ENCODE assay signal across 8 cellular contexts in genomic region chr16:50692999-50693781, GRCh38. TPM values are rescaled to one million over a fixed set of nuclear protein-coding genes. Genes with fewer than 3 reads are reported as not detected.
A peak's percentile ranks its signal among the peaks of the same experiment; 100 is the strongest.
DNase-seq lines count a peak whose midpoint lies in the region; ATAC-seq and TF ChIP-seq lines count a peak whose summit lies in the region.

NOD2 (plus strand) TSS chr16:50693606; CDS start chr16:50699496, 5,890 bp downstream.

- 25 to 39% methylated on average over 18 to 36 of the region's 56 CpGs for WGBS in tibial nerve, 2 donors

- no peak for TF ChIP-seq POLR2A in tibial nerve (IDR thresholded peaks at IDR 0.05)

- H3K27me3 Mint-ChIP-seq in brain, result peaks cover 33% of the 10 kb centered on the region

- H3K27me3 ChIP-seq in tibial nerve, result no peaks in the 10 kb centered on the region

- no peaks in the 10 kb centered on the region for H3K9me3 Mint-ChIP-seq in brain

- TF ChIP-seq CTCF in C4-2B (conservative IDR thresholded peaks at IDR 0.05) (no peak), brain (conservative IDR thresholded peaks at IDR 0.05) (no peak), tibial nerve (IDR thresholded peaks at IDR 0.05) (no peak)

- peak within 1 kb of the TSS; percentile 52 to 74 (median 61) for H3K4me3 Mint-ChIP-seq in brain

- H3K27ac ChIP-seq in C4-2B (peak within 1 kb of the TSS; percentile 35; the same call in 1 of the 2 replicates), tibial nerve (peak within 1 kb of the TSS in 3 of 4 donors; percentile 50 to 87 (median 53))

- peak within 1 kb of the TSS; percentile 33 to 53 (median 48) for H3K4me3 ChIP-seq in tibial nerve

- H3K27ac Mint-ChIP-seq in brain, result no peak within 1 kb of the TSS

- H3K4me1 Mint-ChIP-seq in brain, result peaks cover 36% of the 10 kb centered on the region

- peak; percentile 30 for DNase-seq in HuH-7 (ENCODE audit: low spot score)
- no peak for DNase-seq in left lobe of liver (ENCODE audit: low spot score)
- no peak for DNase-seq in tibial nerve (ENCODE audit: low spot score in 2 of 2)

- ATAC-seq in left lobe of liver, result peak; percentile 57
- no peak for ATAC-seq in GM18907 (IDR thresholded peaks at IDR 0.05; ENCODE audit: unreplicated experiment)
- ATAC-seq in HG02623 (IDR thresholded peaks at IDR 0.05; ENCODE audit: unreplicated experiment), result no peak
- no peak for ATAC-seq in HG02588 (IDR thresholded peaks at IDR 0.05; ENCODE audit: unreplicated experiment)

- no peak for TF ChIP-seq EP300 in tibial nerve (IDR thresholded peaks at IDR 0.05)

- no peaks in the 10 kb centered on the region for H3K36me3 ChIP-seq in tibial nerve

- no peaks in the 10 kb centered on the region for H3K9me3 ChIP-seq in tibial nerve

- H3K36me3 Mint-ChIP-seq in brain, result no peaks in the 10 kb centered on the region

- peaks cover 0 to 28% (median 18%) of the 10 kb centered on the region in 4 donors for H3K4me1 ChIP-seq in tibial nerve

RNA-seq across cellular contexts. Expression of gene NOD2, which starts in this region (rescaled TPM):
- not detected for polyA plus RNA-seq in brain (ENCODE audit: insufficient read depth, low read depth, low replicate concordance)
- total RNA-seq in left lobe of liver, result 0.68 TPM
- total RNA-seq in tibial nerve, result 10 to 100 TPM in 1 of 4 donors, 1 to 10 TPM in 3; 1.3 to 10.2 (median 2.7) TPM

Comparison
In these comparisons a context has a peak if more than half of its experiments do, and no peak if none do; other contexts are left out.
1. Peak in ATAC-seq in left lobe of liver; RNA of the gene not detected or under 1 TPM.